ENCODE assay signal across 24 cellular contexts in the genomic region with DNA sequence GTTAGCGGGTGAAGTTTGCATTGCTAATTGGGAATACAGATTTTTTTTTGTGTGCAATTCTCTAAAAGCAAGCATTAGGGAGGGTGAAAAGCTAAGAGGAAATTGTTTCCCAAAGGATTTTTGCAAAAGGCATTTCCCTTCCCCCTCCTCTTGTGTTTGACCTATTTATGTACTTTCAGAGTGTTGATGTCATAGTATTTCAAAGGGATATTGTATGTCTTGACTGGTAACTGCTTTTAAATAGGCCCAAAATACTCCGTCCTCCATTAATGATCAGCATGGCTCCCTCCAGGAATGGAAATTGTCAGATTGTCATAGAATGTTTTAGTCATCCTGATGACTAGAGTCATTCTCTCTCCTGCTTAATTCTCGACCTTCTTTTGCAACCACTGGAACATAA. TPM values are rescaled to one million over a fixed set of nuclear protein-coding genes. Genes with fewer than 3 reads are reported as not detected.
A peak's percentile ranks its signal among the peaks of the same experiment; 100 is the strongest.
DNase-seq lines count a peak whose midpoint lies in the region; ATAC-seq and TF ChIP-seq lines count a peak whose summit lies in the region.
"Had no signal": no experiment of that assay in that cellular context is flagged by ENCODE, and none has a peak within 500 bp of the region (broad histone marks: within the 10 kb centered on the region; RNA-seq: fewer than 3 reads in every experiment).

No MANE protein-coding gene starts in this region.

- H3K4me1 ChIP-seq in cardiac muscle cell (ENCODE audit: low read depth) (peaks cover 54% of the 10 kb centered on the region), ectodermal cell (ENCODE audit: control insufficient read depth, insufficient read depth, low read length) (peaks cover 66% of the 10 kb centered on the region), aorta (ENCODE audit: control insufficient read depth in 1 of 2, insufficient read depth in 2 of 2, low read length in 2 of 2) (peaks cover 0 to 2% of the 10 kb centered on the region in 2 donors)
- H3K4me1 ChIP-seq: prostate gland had no signal

- peak overlapping the region; percentile 27 for H3K27ac Mint-ChIP-seq in mesothelial cell of epicardium
- H3K27ac Mint-ChIP-seq: activated naive CD4-positive, alpha-beta T cell treated with anti-CD3 and anti-CD28 coated beads, Interleukin-2, amount 50 U/mL, for 24 hours; activated T-cell treated with anti-CD3 and anti-CD28 coated beads, Interleukin-2, amount 50 U/mL, for 72 hours; natural killer cell; stimulated activated naive CD8-positive, alpha-beta T cell treated with anti-CD3 and anti-CD28 coated beads, Interleukin-15, Interleukin-2, amounts not matched to agents 100 ng/mL and 50 ng/mL, for 24 hours had no signal

- H3K4me3 ChIP-seq in cardiac muscle cell (no peak overlapping the region), ectodermal cell (ENCODE audit: insufficient read depth, low read depth, low read length) (peak overlapping the region; percentile 1), aorta (ENCODE audit: low read length in 2 of 2) (no peak overlapping the region)
- H3K4me3 ChIP-seq: lung, prostate gland, skin epidermis, upper lobe of left lung had no signal

- DNase-seq in cardiac muscle cell (ENCODE audit: low read depth in 1 of 2, low spot score in 1 of 2) (peak in 1 of 2 donors; percentile 23), Right ventricle myocardium inferior (ENCODE audit: missing footprints) (no peak), mesothelial cell of epicardium (ENCODE audit: low spot score in 2 of 2, unreplicated experiment in 2 of 2) (no peak), aorta (no peak), mucosa of gallbladder (ENCODE audit: low spot score) (no peak)
- DNase-seq in activated CD8-positive, alpha-beta memory T cell treated with anti-CD3 and anti-CD28 coated beads for 24 hours: no peak
- DNase-seq: activated T-cell treated with anti-CD3 and anti-CD28 coated beads, Interleukin-2, amount 50 U/mL, for 72 hours; COR-L47; DMS79 treated with DMSO at 0.1 percent for 48 hours; natural killer cell; NCI-H1048; NCI-H2107; NCI-H510A treated with DMSO at 0.1 percent for 48 hours; stimulated activated CD4-positive, alpha-beta T cell treated with anti-CD3 and anti-CD28 coated beads, Interleukin-2, amount 100 ng/mL, for 48 hours; upper lobe of left lung had no signal

- ATAC-seq in Right ventricle myocardium inferior (no peak), aorta (ENCODE audit: low FRiP score) (no peak), GM18907 (IDR thresholded peaks at IDR 0.05; ENCODE audit: unreplicated experiment) (no peak)
- ATAC-seq: activated T-cell treated with anti-CD3 and anti-CD28 coated beads, Interleukin-2, amount 50 U/mL, for 72 hours; natural killer cell had no signal

- no peaks in the 10 kb centered on the region for H3K27me3 ChIP-seq in cardiac muscle cell
- no peaks in the 10 kb centered on the region for H3K27me3 ChIP-seq in ectodermal cell (ENCODE audit: control insufficient read depth, insufficient read depth, low read length, poor library complexity, severe bottlenecking)
- H3K27me3 ChIP-seq in aorta (ENCODE audit: control insufficient read depth in 1 of 2, insufficient read depth in 2 of 2, low read length in 1 of 2): no peaks in the 10 kb centered on the region
- H3K27me3 ChIP-seq: upper lobe of left lung had no signal

- intact Hi-C loops in Right ventricle myocardium inferior (cut with DNase I) (no loop called here), aorta (cut with DNase I) (no loop called here)

- H3K4me1 Mint-ChIP-seq in mesothelial cell of epicardium: peaks cover 47% of the 10 kb centered on the region
- H3K4me1 Mint-ChIP-seq: activated naive CD4-positive, alpha-beta T cell treated with anti-CD3 and anti-CD28 coated beads, Interleukin-2, amount 50 U/mL, for 24 hours; natural killer cell had no signal

- no peaks in the 10 kb centered on the region for H3K27me3 Mint-ChIP-seq in mesothelial cell of epicardium (ENCODE audit: low read depth)
- H3K27me3 Mint-ChIP-seq: activated naive CD4-positive, alpha-beta T cell treated with anti-CD3 and anti-CD28 coated beads, Interleukin-2, amount 50 U/mL, for 24 hours; stimulated activated naive CD8-positive, alpha-beta T cell treated with anti-CD3 and anti-CD28 coated beads, Interleukin-15, Interleukin-2, amounts not matched to agents 100 ng/mL and 50 ng/mL, for 24 hours had no signal

- H3K27ac ChIP-seq in cardiac muscle cell: peak overlapping the region; percentile 84
- peak overlapping the region; percentile 44 for H3K27ac ChIP-seq in ectodermal cell (ENCODE audit: insufficient read depth, low read depth, low read length, poor library complexity, severe bottlenecking)
- H3K27ac ChIP-seq in aorta (ENCODE audit: low read depth in 1 of 2, low read length in 2 of 2): no peak overlapping the region
- H3K27ac ChIP-seq: KMS-11, prostate gland, RWPE1, skin epidermis, upper lobe of left lung had no signal

- H3K36me3 Mint-ChIP-seq in mesothelial cell of epicardium: no peaks in the 10 kb centered on the region
- H3K36me3 Mint-ChIP-seq: activated naive CD4-positive, alpha-beta T cell treated with anti-CD3 and anti-CD28 coated beads, Interleukin-2, amount 50 U/mL, for 24 hours; natural killer cell had no signal

- H3K36me3 ChIP-seq in cardiac muscle cell: no peaks in the 10 kb centered on the region
- H3K36me3 ChIP-seq in ectodermal cell (ENCODE audit: control insufficient read depth, insufficient read depth, low read length): no peaks in the 10 kb centered on the region
- H3K36me3 ChIP-seq in aorta (ENCODE audit: control insufficient read depth in 1 of 2, insufficient read depth in 2 of 2, low read length in 1 of 2): no peaks in the 10 kb centered on the region
- H3K36me3 ChIP-seq: prostate gland, upper lobe of left lung had no signal

- 57 to 74% methylated on average over 2 to 3 of the region's 3 CpGs for WGBS in ectodermal cell, 2 experiments
- 66 to 73% methylated on average over 3 of the region's 3 CpGs for WGBS in aorta, 2 donors

- H3K4me3 Mint-ChIP-seq in mesothelial cell of epicardium: peak overlapping the region; percentile 7
- H3K4me3 Mint-ChIP-seq: activated naive CD4-positive, alpha-beta T cell treated with anti-CD3 and anti-CD28 coated beads, Interleukin-2, amount 50 U/mL, for 24 hours; activated T-cell treated with anti-CD3 and anti-CD28 coated beads, Interleukin-2, amount 50 U/mL, for 72 hours; natural killer cell; stimulated activated naive CD8-positive, alpha-beta T cell treated with anti-CD3 and anti-CD28 coated beads, Interleukin-15, Interleukin-2, amounts not matched to agents 100 ng/mL and 50 ng/mL, for 24 hours had no signal

- no peak for TF ChIP-seq CTCF in cardiac muscle cell (IDR thresholded peaks at IDR 0.05; ENCODE audit: low read depth, low read length)
- no peak for TF ChIP-seq CTCF in mesothelial cell of epicardium (IDR thresholded peaks at IDR 0.05; ENCODE audit: unreplicated experiment)

- peaks cover 3% of the 10 kb centered on the region for H3K9me3 Mint-ChIP-seq in mesothelial cell of epicardium
- H3K9me3 Mint-ChIP-seq: activated naive CD4-positive, alpha-beta T cell treated with anti-CD3 and anti-CD28 coated beads, Interleukin-2, amount 50 U/mL, for 24 hours; activated T-cell treated with anti-CD3 and anti-CD28 coated beads, Interleukin-2, amount 50 U/mL, for 72 hours; natural killer cell; stimulated activated naive CD8-positive, alpha-beta T cell treated with anti-CD3 and anti-CD28 coated beads, Interleukin-15, Interleukin-2, amounts not matched to agents 100 ng/mL and 50 ng/mL, for 24 hours had no signal

- H3K9me3 ChIP-seq in cardiac muscle cell (ENCODE audit: low read depth) (no peaks in the 10 kb centered on the region), ectodermal cell (ENCODE audit: control insufficient read depth, low read length) (no peaks in the 10 kb centered on the region), aorta (ENCODE audit: control insufficient read depth, low read length) (no peaks in the 10 kb centered on the region)
- H3K9me3 ChIP-seq: prostate gland, upper lobe of left lung had no signal

RNA-seq across cellular contexts. Expression of gene TRIM71, which starts 32.4 kb away (rescaled TPM):
- 13.9 and 21.8 TPM in 2 replicates for total RNA-seq in cardiac muscle cell
- 3.3 and 6.8 TPM in 2 replicates for polyA plus RNA-seq in cardiac muscle cell
- not detected for total RNA-seq in Right ventricle myocardium inferior
- polyA plus RNA-seq in ectodermal cell (2013, experiment 1 of 4): 75.5 TPM
- 94.6 TPM for polyA plus RNA-seq in ectodermal cell (2013, experiment 2 of 4)
- polyA plus RNA-seq in ectodermal cell (2013, experiment 3 of 4): 44.5 TPM
- 48.2 TPM for polyA plus RNA-seq in ectodermal cell (2013, experiment 4 of 4)
- total RNA-seq in mesothelial cell of epicardium: 2.7 to 3.1 TPM (median 3.0 TPM) in 3 replicates
- total RNA-seq in aorta: not detected
- polyA plus RNA-seq in aorta: not detected
- total RNA-seq in mucosa of gallbladder: 0.37 TPM

Comparison
In these comparisons a context has a peak if more than half of its experiments do, and no peak if none do; other contexts are left out.
1. H3K27ac ChIP-seq: peak in cardiac muscle cell (single experiment) and ectodermal cell (single experiment); none in aorta (0 of 2).